8 cellular contexts compared by ENCODE assay signal in the genomic region with DNA sequence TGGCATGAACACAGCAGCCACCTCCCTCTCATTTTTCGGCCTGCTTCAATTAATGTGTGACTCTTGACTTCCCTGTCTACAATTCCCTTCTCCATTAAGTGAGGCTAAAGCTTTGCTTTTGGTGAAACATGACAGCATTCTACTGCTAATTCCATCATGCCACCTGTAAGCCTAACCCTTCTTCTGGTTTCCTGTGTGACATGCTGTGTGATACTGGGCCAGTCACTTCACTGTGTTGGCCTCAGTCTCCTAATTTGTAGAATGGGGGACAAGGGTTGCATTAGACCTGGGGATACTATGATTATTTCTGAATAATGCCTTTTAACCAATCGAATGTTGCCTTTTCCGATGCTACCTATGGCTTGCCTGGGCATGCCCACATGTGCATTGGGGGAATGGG.
A peak's percentile ranks its signal among the peaks of the same experiment; 100 is the strongest.
DNase-seq lines count a peak whose midpoint lies in the region; ATAC-seq, FAIRE-seq and TF ChIP-seq lines count a peak whose summit lies in the region.
"Not testable (repeated sequence)": the region's sequence is repeated elsewhere in the genome, so short reads cannot be mapped to it uniquely, and the experiment has no call there.

No MANE protein-coding gene starts in this region.

- H3K9me2 ChIP-seq in hepatocyte (replicated peaks; ENCODE audit: insufficient read depth), result not testable (repeated sequence)

- H4K5ac ChIP-seq in H1 (ENCODE audit: insufficient read length, low read depth, low read length), result not testable (repeated sequence)

- in situ Hi-C loops in HepG2 (cut with HindIII; ENCODE audit: extremely low pct_ligation_motif_present, low pct_unique_long_range_greater_than_20kb), result loop anchor here (25.0 kb wide), 1 partner anchor 389 kb away; a partner anchor contains a TSS

- not testable (repeated sequence) for H4K20me1 ChIP-seq in H1 (replicated peaks in 1 of 2; ENCODE audit: control insufficient read depth in 1 of 2, insufficient read depth in 2 of 2, low read length in 2 of 2); hepatocyte (ENCODE audit: insufficient read depth, poor library complexity, severe bottlenecking); HepG2 (ENCODE audit: insufficient read depth, low read length)

- H3K4me3 Mint-ChIP-seq in activated CD8-positive, alpha-beta memory T cell treated with anti-CD3 and anti-CD28 coated beads, Interleukin-2, amount 10 ng/mL, durations not matched to agents 7 days and 5 days; central memory CD8-positive, alpha-beta T cell; natural killer cell: not testable (repeated sequence)

- peaks cover 24% of the 10 kb centered on the region for H3K4me1 Mint-ChIP-seq in activated CD8-positive, alpha-beta memory T cell treated with anti-CD3 and anti-CD28 coated beads, Interleukin-2, amount 10 ng/mL, durations not matched to agents 7 days and 5 days
- peaks cover 17% of the 10 kb centered on the region for H3K4me1 Mint-ChIP-seq in central memory CD8-positive, alpha-beta T cell
- peaks cover 14 to 19% of the 10 kb centered on the region in 2 donors for H3K4me1 Mint-ChIP-seq in natural killer cell

- TF ChIP-seq POLR2A in H1 (IDR thresholded peaks at IDR 0.05; ENCODE audit: control extremely low read depth in 1 of 2, low read depth in 2 of 2, low read length in 2 of 2); HepG2 (IDR thresholded peaks at IDR 0.05; ENCODE audit: insufficient read depth in 1 of 2, low read depth in 2 of 2, low read length in 2 of 2): not testable (repeated sequence)

- not testable (repeated sequence) for H3K79me1 ChIP-seq in H1 (ENCODE audit: low read depth, low read length); neuronal stem cell (ENCODE audit: low read depth, low read length)

- H2BK120ac ChIP-seq in H1 (replicated peaks; ENCODE audit: low read depth, low read length); neuronal stem cell (ENCODE audit: low read depth, low read length): not testable (repeated sequence)

- H3K27me3 ChIP-seq in H1 (replicated peaks in 1 of 4; ENCODE audit: control insufficient read depth in 3 of 4, extremely low read depth in 1 of 4, insufficient read depth in 3 of 4, low read length in 3 of 4); hepatocyte; HepG2 (ENCODE audit: control insufficient read depth in 1 of 2, insufficient read depth in 2 of 2, low read length in 2 of 2); neuronal stem cell (ENCODE audit: control insufficient read depth in 3 of 3, insufficient read depth in 3 of 3, low read depth in 1 of 3, low read length in 3 of 3): not testable (repeated sequence)

- H3K27ac Mint-ChIP-seq in activated CD8-positive, alpha-beta memory T cell treated with anti-CD3 and anti-CD28 coated beads, Interleukin-2, amount 10 ng/mL, durations not matched to agents 7 days and 5 days; central memory CD8-positive, alpha-beta T cell (ENCODE audit: low read depth): not testable (repeated sequence)
- H3K27ac Mint-ChIP-seq in natural killer cell, result peak overlapping the region in 1 of 2 donors; percentile 64

- H3K9ac ChIP-seq in H1 (replicated peaks in 1 of 4; ENCODE audit: extremely low read depth in 1 of 4, low read depth in 3 of 4, low read length in 3 of 4); HepG2 (ENCODE audit: insufficient read depth, low read depth, low read length); neuronal stem cell (ENCODE audit: low read depth, low read length, poor library complexity): not testable (repeated sequence)

- not testable (repeated sequence) for BruUV-seq in HepG2 (replicated peaks; lab: Mats Ljungman, UMichigan)

- not testable (repeated sequence) for H3K36me3 ChIP-seq in H1 (ENCODE audit: control insufficient read depth in 2 of 4, insufficient read depth in 4 of 4, low read length in 3 of 4); hepatocyte (replicated peaks; ENCODE audit: insufficient read depth, low read depth); HepG2 (replicated peaks in 1 of 2; ENCODE audit: control insufficient read depth in 1 of 2, insufficient read depth in 2 of 2, low read length in 2 of 2); neuronal stem cell (replicated peaks in 1 of 2; ENCODE audit: control insufficient read depth in 2 of 2, insufficient read depth in 2 of 2, low read length in 2 of 2)

- not testable (repeated sequence) for H2BK15ac ChIP-seq in H1 (ENCODE audit: low read length); neuronal stem cell (ENCODE audit: low read length)

- CTCF ChIA-PET in activated CD8-positive, alpha-beta memory T cell treated with anti-CD3 and anti-CD28 coated beads, Interleukin-2, amount 10 ng/mL, durations not matched to agents 7 days and 5 days (lab: Charles Lee), result interaction anchor here (1.6 to 6.2 kb wide), 6 partner anchors 10 to 79 kb away, joined by 5 to 56 read pairs (median 8); no protein-coding TSS in a partner anchor
- CTCF ChIA-PET in H1 (lab: Charles Lee; ENCODE audit: partially characterized antibody), result interaction anchor here (0.8 to 7.3 kb wide), 6 partner anchors 9 to 88 kb away, joined by 3 to 42 read pairs (median 3); no protein-coding TSS in a partner anchor
- CTCF ChIA-PET in HepG2 (lab: Yijun Ruan, JAX; ENCODE audit: low intra/inter-chr PET ratio, low total read pairs), result not testable (repeated sequence)

- H3K4me3 ChIP-seq in H1 (ENCODE audit: extremely low read depth in 1 of 4, insufficient read depth in 2 of 4, low read depth in 3 of 4, low read length in 4 of 4); hepatocyte; HepG2 (replicated peaks in 1 of 3; ENCODE audit: insufficient read depth in 1 of 3, low read depth in 2 of 3, low read length in 3 of 3); neuronal stem cell (ENCODE audit: low read length in 2 of 2): not testable (repeated sequence)

- H3K9me3 Mint-ChIP-seq in activated CD8-positive, alpha-beta memory T cell treated with anti-CD3 and anti-CD28 coated beads, Interleukin-2, amount 10 ng/mL, durations not matched to agents 7 days and 5 days (ENCODE audit: low read depth); central memory CD8-positive, alpha-beta T cell; natural killer cell: not testable (repeated sequence)

- not testable (repeated sequence) for H2AFZ ChIP-seq in H1 (ENCODE audit: low read length); hepatocyte; HepG2 (ENCODE audit: low read length); neuronal stem cell (ENCODE audit: low read length)

- H3K36me3 Mint-ChIP-seq in activated CD8-positive, alpha-beta memory T cell treated with anti-CD3 and anti-CD28 coated beads, Interleukin-2, amount 10 ng/mL, durations not matched to agents 7 days and 5 days; central memory CD8-positive, alpha-beta T cell (ENCODE audit: insufficient read depth); natural killer cell: not testable (repeated sequence)

- H2AK5ac ChIP-seq in H1 (ENCODE audit: low read depth, low read length); neuronal stem cell (ENCODE audit: low read depth, low read length): not testable (repeated sequence)

- TF ChIP-seq CTCF in H1 (IDR thresholded peaks at IDR 0.05; ENCODE audit: control extremely low read depth in 1 of 3, insufficient read depth in 1 of 3, low read depth in 1 of 3, low read length in 3 of 3); hepatocyte (IDR thresholded peaks at IDR 0.05; ENCODE audit: poor library complexity); HepG2 (CRISPR knock-in tag; IDR thresholded peaks at IDR 0.05); natural killer cell (IDR thresholded peaks at IDR 0.05): not testable (repeated sequence)

- 90% methylated on average over 3 of the region's 3 CpGs; no CpG with 5 or more reads in 1 of the 2 experiments for WGBS in H1 (ENCODE audit: extremely low coverage in 1 of 2, insufficient coverage in 1 of 2, insufficient read length in 1 of 2, insufficient replicate concordance in 2 of 2, low coverage in 1 of 2, low lambda C conversion rate in 2 of 2, missing lambda C conversion rate in 1 of 2), 2 experiments
- 99% methylated on average over 3 of the region's 3 CpGs for WGBS in hepatocyte (ENCODE audit: low lambda C conversion rate, missing lambda C conversion rate)
- WGBS in HepG2 (ENCODE audit: low lambda C conversion rate), result 94% methylated on average over 3 of the region's 3 CpGs
- WGBS in neuronal stem cell (ENCODE audit: extremely low coverage in 2 of 2, insufficient read length in 2 of 2, insufficient replicate concordance in 1 of 2), 2 donors, result no CpG with 5 or more reads among the region's 3 CpGs

- H3K23me2 ChIP-seq in H1 (ENCODE audit: low read depth, low read length), result not testable (repeated sequence)

- H2BK12ac ChIP-seq in H1 (ENCODE audit: low read depth, low read length), result 0 out of 2 replicates have a peak overlapping the region, but pooled peaks have one; percentile 2
- peak overlapping the region; percentile 6 for H2BK12ac ChIP-seq in neuronal stem cell (ENCODE audit: low read length)

- not testable (repeated sequence) for H3K79me2 ChIP-seq in H1 (ENCODE audit: control insufficient read depth in 1 of 2, insufficient read depth in 2 of 2, low read length in 2 of 2); hepatocyte; HepG2 (ENCODE audit: insufficient read depth, low read length)

- TF ChIP-seq RAD21 in H1 (IDR thresholded peaks at IDR 0.05 in 1 of 2, conservative IDR thresholded peaks at IDR 0.05 in 1 of 2; ENCODE audit: low read depth in 2 of 2, low read length in 2 of 2); HepG2 (CRISPR knock-in tag; IDR thresholded peaks at IDR 0.05): not testable (repeated sequence)

- H3K14ac ChIP-seq in H1 (ENCODE audit: insufficient read length), result not testable (repeated sequence)
- H3K14ac ChIP-seq in neuronal stem cell (ENCODE audit: low read length), result peak overlapping the region; percentile 40

- H3K4me1 ChIP-seq in H1 (replicated peaks in 1 of 4; ENCODE audit: control insufficient read depth in 3 of 4, insufficient read depth in 4 of 4, low read length in 3 of 4); neuronal stem cell (ENCODE audit: control insufficient read depth in 2 of 2, insufficient read depth in 1 of 2, low read depth in 1 of 2, low read length in 2 of 2): not testable (repeated sequence)
- H3K4me1 ChIP-seq in hepatocyte (ENCODE audit: insufficient read depth) (peaks cover 20% of the 10 kb centered on the region), HepG2 (ENCODE audit: insufficient read depth, low read length) (peaks cover 45% of the 10 kb centered on the region)

- not testable (repeated sequence) for H3K4ac ChIP-seq in H1 (replicated peaks; ENCODE audit: insufficient read length, low read depth, low read length); neuronal stem cell (ENCODE audit: low read length)

- intact Hi-C loops in HepG2 (cut with micrococcal nuclease; ENCODE audit: unreplicated experiment); natural killer cell (cut with micrococcal nuclease): not testable (repeated sequence)

- H3K27me3 Mint-ChIP-seq in activated CD8-positive, alpha-beta memory T cell treated with anti-CD3 and anti-CD28 coated beads, Interleukin-2, amount 10 ng/mL, durations not matched to agents 7 days and 5 days; central memory CD8-positive, alpha-beta T cell; natural killer cell (ENCODE audit: low read depth in 2 of 2): not testable (repeated sequence)

- DNase-seq in activated CD8-positive, alpha-beta memory T cell treated with anti-CD3 and anti-CD28 coated beads, Interleukin-2, amount 10 ng/mL, durations not matched to agents 7 days and 5 days, result peak; percentile 34
- not testable (repeated sequence) for DNase-seq in central memory CD8-positive, alpha-beta T cell (ENCODE audit: low spot score in 2 of 2); H1 (ENCODE audit: low read depth in 1 of 2, low spot score in 2 of 2); hepatocyte (ENCODE audit: low spot score); HepG2 (ENCODE audit: low spot score); natural killer cell; neuronal stem cell (ENCODE audit: low spot score); urothelium cell line (ENCODE audit: low spot score)

- not testable (repeated sequence) for H4K8ac ChIP-seq in H1 (ENCODE audit: extremely low read depth, insufficient read depth, low read length); neuronal stem cell (ENCODE audit: low read depth, low read length)

- POLR2A ChIA-PET in H1 (lab: Charles Lee; ENCODE audit: partially characterized antibody), result not testable (repeated sequence)
- POLR2A ChIA-PET in HepG2 (lab: Yijun Ruan, JAX), result interaction anchor here (1.3 to 1.7 kb wide), 4 partner anchors 10 to 56 kb away, joined by 4 to 7 read pairs (median 4); no protein-coding TSS in a partner anchor

- not testable (repeated sequence) for H3K27ac ChIP-seq in H1 (ENCODE audit: low read depth, low read length); neuronal stem cell (replicated peaks; ENCODE audit: low read length)
- peak overlapping the region; percentile 41 for H3K27ac ChIP-seq in hepatocyte
- H3K27ac ChIP-seq in HepG2 (ENCODE audit: extremely low read length, insufficient read depth, low read length), result peak overlapping the region; percentile 33

- not testable (repeated sequence) for H3K4me2 ChIP-seq in H1 (ENCODE audit: insufficient read depth in 1 of 2, low read depth in 2 of 2, low read length in 2 of 2); hepatocyte; neuronal stem cell (ENCODE audit: insufficient read depth, low read length, poor library complexity, severe bottlenecking)
- H3K4me2 ChIP-seq in HepG2 (ENCODE audit: low read depth, low read length), result 0 out of 2 replicates have a peak overlapping the region, but pooled peaks have one; percentile 32

- not testable (repeated sequence) for H3K56ac ChIP-seq in H1 (replicated peaks; ENCODE audit: insufficient read length, low read depth, low read length)

- TF ChIP-seq EP300 in H1 (IDR thresholded peaks at IDR 0.05; ENCODE audit: borderline replicate concordance in 1 of 2, low read depth in 2 of 2, low read length in 2 of 2); HepG2 (IDR thresholded peaks at IDR 0.05; ENCODE audit: low read depth in 2 of 2, low read length in 2 of 2); HepG2 (CRISPR knock-in tag; IDR thresholded peaks at IDR 0.05; ENCODE audit: borderline replicate concordance): not testable (repeated sequence)

- not testable (repeated sequence) for H3K9me3 ChIP-seq in H1 (ENCODE audit: insufficient read depth in 2 of 2, low read depth in 1 of 2, low read length in 1 of 2); hepatocyte (ENCODE audit: low read depth); HepG2 (ENCODE audit: low read length); neuronal stem cell (replicated peaks in 1 of 2; ENCODE audit: control insufficient read depth in 2 of 2, insufficient read depth in 1 of 2, low read depth in 1 of 2, low read length in 2 of 2)

- not testable (repeated sequence) for ATAC-seq in activated CD8-positive, alpha-beta memory T cell treated with anti-CD3 and anti-CD28 coated beads, Interleukin-2, amount 10 ng/mL, durations not matched to agents 7 days and 5 days; HepG2
- peak; percentile 72 for ATAC-seq in central memory CD8-positive, alpha-beta T cell (replicated peaks; ENCODE audit: extremely low read depth, poor library complexity, severe bottlenecking)
- ATAC-seq in natural killer cell, result peak in 2 of 3 donors; percentile 32 to 57

- H3K18ac ChIP-seq in H1 (ENCODE audit: extremely low read depth, low read length); neuronal stem cell (ENCODE audit: low read length): not testable (repeated sequence)

- H4K91ac ChIP-seq in H1 (replicated peaks; ENCODE audit: insufficient read length, low read length); neuronal stem cell (ENCODE audit: low read depth, low read length, poor library complexity): not testable (repeated sequence)

- peak overlapping the region; percentile 35; the same call in 1 of the 2 replicates for H2BK5ac ChIP-seq in H1 (ENCODE audit: low read depth, low read length)
- H2BK5ac ChIP-seq in neuronal stem cell (ENCODE audit: low read length), result not testable (repeated sequence)

- H2BK20ac ChIP-seq in H1 (ENCODE audit: low read length), result not testable (repeated sequence)

- H3K23ac ChIP-seq in H1 (ENCODE audit: insufficient read length); neuronal stem cell (ENCODE audit: low read depth, low read length, poor library complexity): not testable (repeated sequence)

- not testable (repeated sequence) for FAIRE-seq in H1 (lab: Jason Lieb, UNC); HepG2 (lab: Jason Lieb, UNC)
- peak; percentile 52 for FAIRE-seq in urothelium cell line (lab: Jason Lieb, UNC)
